Comparison of ENCODE assay signal across 12 cellular contexts in the genomic region with DNA sequence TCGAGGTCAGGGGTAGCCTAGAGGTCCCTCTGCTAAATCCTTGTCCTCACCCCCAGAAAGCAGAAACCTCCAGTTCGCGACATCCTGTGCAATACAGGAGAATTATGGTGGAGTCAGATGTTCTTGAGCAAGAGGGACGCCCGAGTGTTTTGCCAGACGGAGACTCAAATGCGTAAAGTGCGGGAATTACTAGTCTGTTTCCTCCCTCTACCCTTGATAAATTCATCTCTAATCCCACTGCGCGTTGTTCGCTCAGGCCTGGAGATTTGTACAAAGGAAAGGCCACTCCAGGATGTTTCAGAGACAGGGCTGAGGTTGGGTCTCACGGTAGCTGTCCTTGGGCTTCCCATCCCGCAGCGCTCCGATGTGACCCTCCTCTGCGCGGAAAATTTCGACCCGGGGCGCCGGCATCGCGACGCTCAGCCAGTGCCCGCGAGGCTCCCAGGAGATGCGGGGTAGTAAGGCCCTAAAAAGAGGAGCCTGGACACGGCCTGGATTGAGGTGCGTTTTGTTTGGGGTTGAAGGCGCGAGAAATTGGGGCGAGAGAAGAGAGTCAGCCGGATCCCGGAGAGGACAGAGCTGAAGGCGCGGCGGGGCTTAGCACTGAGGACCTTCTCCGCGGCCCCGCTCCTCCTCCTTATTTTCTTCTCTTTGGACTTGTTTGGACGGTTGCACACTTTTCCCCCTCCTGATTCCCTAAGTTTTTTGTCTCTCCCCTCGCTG. TPM values are rescaled to one million over a fixed set of nuclear protein-coding genes. Genes with fewer than 3 reads are reported as not detected.
A peak's percentile ranks its signal among the peaks of the same experiment; 100 is the strongest.
DNase-seq lines count a peak whose midpoint lies in the region; ATAC-seq and TF ChIP-seq lines count a peak whose summit lies in the region.
"Had no signal": no experiment of that assay in that cellular context is flagged by ENCODE, and none has a peak within 500 bp of the region (broad histone marks: within the 10 kb centered on the region; RNA-seq: fewer than 3 reads in every experiment).

No MANE protein-coding gene starts in this region.

- H3K36me3 Mint-ChIP-seq in mesothelial cell of epicardium, result no peaks in the 10 kb centered on the region

- no peaks in the 10 kb centered on the region for H3K9me3 Mint-ChIP-seq in mesothelial cell of epicardium

- no peaks in the 10 kb centered on the region for H3K4me1 ChIP-seq in HAP-1
- H3K4me1 ChIP-seq in ascending aorta, result peaks cover 0 to 8% of the 10 kb centered on the region in 2 donors

- H3K27me3 ChIP-seq in HAP-1 (ENCODE audit: low read depth) (peaks cover 67% of the 10 kb centered on the region), ascending aorta (peaks cover 9% of the 10 kb centered on the region)

- H3K4me3 Mint-ChIP-seq in mesothelial cell of epicardium, result peak overlapping the region; percentile 57

- POLR2A ChIA-PET in AG04449 (lab: Yijun Ruan, JAX), result no interaction called here

- CTCF ChIA-PET in AG04449 (lab: Yijun Ruan, JAX), result no interaction called here

- in situ Hi-C loops in HAP-1 (cut with MboI; ENCODE audit: low sequenced_read_pairs), result no loop called here

- H3K4me1 Mint-ChIP-seq in mesothelial cell of epicardium, result peaks cover 19% of the 10 kb centered on the region

- no peaks in the 10 kb centered on the region for H3K36me3 ChIP-seq in HAP-1 (replicated peaks)
- no peaks in the 10 kb centered on the region for H3K36me3 ChIP-seq in ascending aorta

- H3K4me3 ChIP-seq in AG04449 (ENCODE audit: low read depth, low read length) (peak overlapping the region; percentile 15; the same call in 1 of the 2 replicates), HAP-1 (peak overlapping the region; percentile 8; the same call in 1 of the 2 replicates), ascending aorta (peak overlapping the region; percentile 35 to 50)
- H3K4me3 ChIP-seq: lung had no signal

- DNase-seq in AG04449 (ENCODE audit: low read depth, low spot score) (no peak), HAP-1 (ENCODE audit: low spot score in 2 of 2) (no peak), ascending aorta (ENCODE audit: low spot score in 2 of 2) (no peak), mesothelial cell of epicardium (ENCODE audit: low spot score in 2 of 2, unreplicated experiment in 2 of 2) (no peak), midbrain (lab: John Stamatoyannopoulos, UW) (no peak), left colon (no peak), islet precursor cell (no peak)
- no peak for DNase-seq in activated effector memory CD4-positive, alpha-beta T cell treated with anti-CD3 and anti-CD28 coated beads, Interleukin-2, amount 50 U/mL, for 16 hours
- DNase-seq: DND-41; stimulated activated CD4-positive, alpha-beta T cell treated with anti-CD3 and anti-CD28 coated beads, Interleukin-2, amount 100 ng/mL, for 48 hours had no signal

- intact Hi-C loops in ascending aorta (cut with DNase I) (no loop called here), left colon (cut with DNase I, micrococcal nuclease) (no loop called here)

- no peak for TF ChIP-seq CTCF in AG04449 (IDR thresholded peaks at IDR 0.05; ENCODE audit: insufficient read depth, low read length, missing control alignments)
- no peak for TF ChIP-seq CTCF in ascending aorta (IDR thresholded peaks at IDR 0.05)
- TF ChIP-seq CTCF in mesothelial cell of epicardium (IDR thresholded peaks at IDR 0.05; ENCODE audit: unreplicated experiment), result no peak

- no peak overlapping the region for H3K27ac ChIP-seq in ascending aorta

- no peak overlapping the region for H3K27ac Mint-ChIP-seq in mesothelial cell of epicardium

- H3K27me3 Mint-ChIP-seq in mesothelial cell of epicardium (ENCODE audit: low read depth), result peaks cover 98% of the 10 kb centered on the region

- peaks cover 2% of the 10 kb centered on the region; the same call in 1 of the 2 replicates for H3K9me3 ChIP-seq in HAP-1
- H3K9me3 ChIP-seq in ascending aorta, result no peaks in the 10 kb centered on the region

- ATAC-seq in left colon, result no peak

RNA-seq across cellular contexts. Expression of gene NEUROD1, which starts 2.6 kb away (rescaled TPM):
- total RNA-seq in ascending aorta (not detected), mesothelial cell of epicardium (not detected in 3 replicates), left colon (1 to 10 TPM; 2.2 to 3.3 TPM)
- total RNA-seq: M059J had no signal

RNA-seq across cellular contexts. Expression of gene CERKL, which starts 26.1 kb away (rescaled TPM):
- not detected for total RNA-seq in ascending aorta
- not detected in 3 replicates for total RNA-seq in mesothelial cell of epicardium
- total RNA-seq in left colon, result under 1 TPM in 1 of 2 donors, not detected in 1; 0.31 TPM
